In genomic region chr19:662207-662961, GRCh38 we compare ENCODE assay signal across 8 cellular contexts. TPM values are rescaled to one million over a fixed set of nuclear protein-coding genes. Genes with fewer than 3 reads are reported as not detected.
DNase-seq lines count a peak whose midpoint lies in the region; ATAC-seq and TF ChIP-seq lines count a peak whose summit lies in the region.

No MANE protein-coding gene starts in this region.

- H3K27me3 ChIP-seq in subcutaneous abdominal adipose tissue (ENCODE audit: control insufficient read depth in 5 of 5, insufficient read depth in 4 of 5, low read length in 5 of 5) = no peaks in the 10 kb centered on the region

- no peaks in the 10 kb centered on the region for H3K36me3 Mint-ChIP-seq in naive B cell

- peak overlapping the region; percentile 70 for H3K27ac ChIP-seq in subcutaneous abdominal adipose tissue (ENCODE audit: low read depth, low read length)

- no peaks in the 10 kb centered on the region for H3K9me3 ChIP-seq in subcutaneous abdominal adipose tissue (ENCODE audit: control insufficient read depth in 5 of 5, low read length in 5 of 5)

- in situ Hi-C loops in GM18951 (cut with MboI; ENCODE audit: low sequenced_read_pairs, unreplicated experiment) = no loop called here

- peak overlapping the region; percentile 88 for H3K4me3 ChIP-seq in Jurkat, Clone E6-1 (ENCODE audit: low read length)
- H3K4me3 ChIP-seq in subcutaneous abdominal adipose tissue (ENCODE audit: low read depth in 1 of 5, low read length in 5 of 5) = peak overlapping the region; percentile 65 to 87 (median 78)

- peak; percentile 39 to 45 for ATAC-seq in naive B cell (ENCODE audit: low read depth in 2 of 2)

- peaks cover 0 to 7% (median 4%) of the 10 kb centered on the region in 5 donors for H3K36me3 ChIP-seq in subcutaneous abdominal adipose tissue (ENCODE audit: control insufficient read depth in 5 of 5, insufficient read depth in 5 of 5, low read length in 5 of 5)

- H3K4me3 Mint-ChIP-seq in naive B cell = peak overlapping the region; percentile 93 to 100 (median 98)

- H3K27me3 Mint-ChIP-seq in naive B cell = peaks cover 0 to 6% (median 0%) of the 10 kb centered on the region in 3 donors

- H3K4me1 ChIP-seq in subcutaneous abdominal adipose tissue (ENCODE audit: control insufficient read depth in 5 of 5, insufficient read depth in 5 of 5, low read length in 5 of 5) = peaks cover 7 to 74% (median 65%) of the 10 kb centered on the region in 5 donors

- H3K4me1 Mint-ChIP-seq in naive B cell = peaks cover 23 to 52% (median 45%) of the 10 kb centered on the region in 3 donors

- no peaks in the 10 kb centered on the region for H3K9me3 Mint-ChIP-seq in naive B cell

- H3K9ac ChIP-seq in subcutaneous abdominal adipose tissue (ENCODE audit: low read length in 5 of 5) = peak overlapping the region; percentile 16 to 88 (median 81)

- H3K27ac Mint-ChIP-seq in naive B cell = peak overlapping the region; percentile 89 to 99 (median 98)

- peak; percentile 45 for TF ChIP-seq POLR2A in GM18951 (IDR thresholded peaks at IDR 0.05; ENCODE audit: extremely low read depth, insufficient read depth, insufficient read length)

- peak; percentile 58 for DNase-seq in AG08396 (ENCODE audit: low spot score)
- peak; percentile 55 for DNase-seq in Jurkat, Clone E6-1 (ENCODE audit: low read depth, low spot score)
- peak; percentile 52 to 66 for DNase-seq in activated CD4-positive, alpha-beta T cell treated with anti-CD3 and anti-CD28 coated beads, Interleukin-2, amount 50 U/mL, for 24 hours (ENCODE audit: low read depth in 1 of 2, low spot score in 1 of 2)
- DNase-seq in effector CD8-positive, alpha-beta T cell (lab: John Stamatoyannopoulos, UW) = peak; percentile 54
- peak; percentile 73 for DNase-seq in naive B cell
- no peak for DNase-seq in pons (ENCODE audit: low spot score)

RNA-seq across cellular contexts. Expression of gene RNF126, which starts 0.6 kb away (rescaled TPM):
- 66.0 TPM for polyA plus RNA-seq in Jurkat, Clone E6-1 (2012; ENCODE audit: insufficient read depth, insufficient read length)
- 10 to 100 TPM; 51.0 to 72.4 (median 59.1) TPM for polyA plus RNA-seq in naive B cell (ENCODE audit: low read depth in 6 of 6)

RNA-seq across cellular contexts. Expression of gene FSTL3, which starts 13.8 kb away (rescaled TPM):
- 5.1 TPM for polyA plus RNA-seq in Jurkat, Clone E6-1 (2012; ENCODE audit: insufficient read depth, insufficient read length)
- polyA plus RNA-seq in naive B cell (ENCODE audit: low read depth in 6 of 6) = 1 to 10 TPM in 4 of 6 donors, under 1 TPM in 1, not detected in 1; 0.77 to 3.6 (median 2.8) TPM

RNA-seq across cellular contexts. Expression of gene FGF22, which starts 22.7 kb away (rescaled TPM):
- 0.74 TPM for polyA plus RNA-seq in Jurkat, Clone E6-1 (2012; ENCODE audit: insufficient read depth, insufficient read length)
- polyA plus RNA-seq in naive B cell (ENCODE audit: low read depth in 6 of 6) = not detected

RNA-seq across cellular contexts. Expression of gene POLRMT, which starts 29.0 kb away (rescaled TPM):
- polyA plus RNA-seq in Jurkat, Clone E6-1 (2012; ENCODE audit: insufficient read depth, insufficient read length) = 112 TPM
- 10 to 100 TPM; 12.1 to 56.8 (median 34.4) TPM for polyA plus RNA-seq in naive B cell (ENCODE audit: low read depth in 6 of 6)

RNA-seq across cellular contexts. Expression of gene PRSS57, which starts 32.9 kb away (rescaled TPM):
- polyA plus RNA-seq in Jurkat, Clone E6-1 (2012; ENCODE audit: insufficient read depth, insufficient read length) = 1.2 TPM
- polyA plus RNA-seq in naive B cell (ENCODE audit: low read depth in 6 of 6) = not detected
